ENCODE assay signal across 26 cellular contexts in genomic region chr6:127589135-127589534, GRCh38. TPM values are rescaled to one million over a fixed set of nuclear protein-coding genes. Genes with fewer than 3 reads are reported as not detected.
A peak's percentile ranks its signal among the peaks of the same experiment; 100 is the strongest.
DNase-seq lines count a peak whose midpoint lies in the region; ATAC-seq, FAIRE-seq and TF ChIP-seq lines count a peak whose summit lies in the region.
"Had no signal": no experiment of that assay in that cellular context is flagged by ENCODE, and none has a peak within 500 bp of the region (broad histone marks: within the 10 kb centered on the region; RNA-seq: fewer than 3 reads in every experiment).

No MANE protein-coding gene starts in this region.

- H2AFZ ChIP-seq in mammary epithelial cell (ENCODE audit: low read depth, low read length) (no peak overlapping the region), keratinocyte (ENCODE audit: control insufficient read depth, low read length) (peak overlapping the region; percentile 32)

- no peak overlapping the region for H3K4me3 ChIP-seq in mammary epithelial cell (replicated peaks in 1 of 3; ENCODE audit: insufficient read depth in 1 of 3, low read depth in 2 of 3, low read length in 3 of 3)
- H3K4me3 ChIP-seq in breast epithelium = no peak overlapping the region
- H3K4me3 ChIP-seq in keratinocyte (ENCODE audit: control insufficient read depth in 2 of 3, extremely low read depth in 1 of 3, insufficient read depth in 2 of 3, low read depth in 1 of 3, low read length in 3 of 3) = no peak overlapping the region
- H3K4me3 ChIP-seq: A549, BLaER1 had no signal

- in situ Hi-C loops in mammary epithelial cell (cut with MboI; ENCODE audit: low sequenced_read_pairs in 2 of 2) (no loop called here), ACHN (cut with HindIII; ENCODE audit: low pct_ligation_motif_present, low pct_unique_long_range_greater_than_20kb, low sequenced_read_pairs) (no loop called here)

- H4K20me1 ChIP-seq in mammary epithelial cell (ENCODE audit: insufficient read depth, low read length) = no peaks in the 10 kb centered on the region
- no peaks in the 10 kb centered on the region for H4K20me1 ChIP-seq in keratinocyte (ENCODE audit: control insufficient read depth, extremely low read depth, insufficient read depth, low read length)
- H4K20me1 ChIP-seq: BLaER1 had no signal

- ATAC-seq in esophagus mucosa (peak; percentile 53), GM21367 (IDR thresholded peaks at IDR 0.05; ENCODE audit: unreplicated experiment) (no peak)
- ATAC-seq: A549 had no signal

- FAIRE-seq in keratinocyte (lab: Jason Lieb, UNC) = peak; percentile 20
- FAIRE-seq: A549, GM12891, GM19239 had no signal

- DNase-seq in mammary epithelial cell (no peak), breast epithelium (ENCODE audit: low spot score in 2 of 2) (no peak), keratinocyte (ENCODE audit: low read depth, low spot score) (no peak), ACHN (no peak)
- DNase-seq: BE2C; C1 segment of cervical spinal cord; CD4-positive, alpha-beta memory T cell; CD4-positive, CD25-positive, alpha-beta regulatory T cell; CD8-positive, alpha-beta memory T cell; COR-L47; DMS 273 treated with DMSO at 0.1 percent for 48 hours; DMS153; DMS53; DMS79; DND-41; EL; GDM1 had no signal

- H3K9me1 ChIP-seq in keratinocyte (ENCODE audit: control insufficient read depth, extremely low read depth, insufficient read depth, low read length) = no peaks in the 10 kb centered on the region

- H3K4me1 ChIP-seq in mammary epithelial cell (ENCODE audit: insufficient read depth, low read length) (peaks cover 17% of the 10 kb centered on the region), breast epithelium (no peaks in the 10 kb centered on the region), keratinocyte (ENCODE audit: control insufficient read depth, extremely low read depth, insufficient read depth, low read length) (peaks cover 26% of the 10 kb centered on the region)
- H3K4me1 ChIP-seq: BE2C, BLaER1 had no signal

- CTCF ChIA-PET in mammary epithelial cell (lab: Charles Lee; ENCODE audit: low non-redundant PET) = no interaction called here

- TF ChIP-seq CTCF in mammary epithelial cell (conservative IDR thresholded peaks at IDR 0.05 in 1 of 2, IDR thresholded peaks at IDR 0.05 in 1 of 2; ENCODE audit: extremely low read depth in 1 of 2, insufficient read depth in 1 of 2, low read depth in 1 of 2, low read length in 2 of 2) (no peak), breast epithelium (IDR thresholded peaks at IDR 0.05) (no peak), keratinocyte (optimal IDR thresholded peaks at IDR 0.05 in 1 of 3, IDR thresholded peaks at IDR 0.05 in 1 of 3, conservative IDR thresholded peaks at IDR 0.05 in 1 of 3; ENCODE audit: extremely low read depth in 1 of 3, insufficient read depth in 2 of 3, low read length in 3 of 3) (no peak)

- H3K79me2 ChIP-seq in mammary epithelial cell (ENCODE audit: insufficient read depth, low read length) = no peaks in the 10 kb centered on the region
- no peaks in the 10 kb centered on the region for H3K79me2 ChIP-seq in keratinocyte (ENCODE audit: control insufficient read depth, insufficient read depth, low read length)

- intact Hi-C loops in mammary epithelial cell (cut with micrococcal nuclease) = no loop called here
- intact Hi-C loops in breast epithelium (cut with DNase I; ENCODE audit: low total_unique reads) = no loop called here

- H3K4me2 ChIP-seq in mammary epithelial cell (ENCODE audit: insufficient read depth, low read depth, low read length) = peak overlapping the region; percentile 11
- H3K4me2 ChIP-seq in keratinocyte (ENCODE audit: control insufficient read depth, extremely low read depth, insufficient read depth, low read depth, low read length) = peak overlapping the region; percentile 14
- H3K4me2 ChIP-seq: A549, BLaER1 had no signal

- H3K9me3 ChIP-seq in mammary epithelial cell (replicated peaks; ENCODE audit: insufficient read depth, low read length) (no peaks in the 10 kb centered on the region), breast epithelium (no peaks in the 10 kb centered on the region), keratinocyte (ENCODE audit: control insufficient read depth, low read depth, low read length) (no peaks in the 10 kb centered on the region)
- H3K9me3 ChIP-seq: A549, BE2C, BLaER1 had no signal

- no peak for TF ChIP-seq POLR2A in breast epithelium (IDR thresholded peaks at IDR 0.05)

- H3K36me3 ChIP-seq in mammary epithelial cell (ENCODE audit: insufficient read depth, low read length) (no peaks in the 10 kb centered on the region), breast epithelium (no peaks in the 10 kb centered on the region), keratinocyte (ENCODE audit: control insufficient read depth in 2 of 2, extremely low read depth in 1 of 2, insufficient read depth in 2 of 2, low read length in 2 of 2) (no peaks in the 10 kb centered on the region)
- H3K36me3 ChIP-seq: BE2C, BLaER1 had no signal

- H3K27ac ChIP-seq in mammary epithelial cell (ENCODE audit: insufficient read depth, low read depth, low read length) (no peak overlapping the region), breast epithelium (no peak overlapping the region), keratinocyte (ENCODE audit: control insufficient read depth, insufficient read depth, low read length) (no peak overlapping the region)
- H3K27ac ChIP-seq: 22Rv1, A549, BLaER1 had no signal

- dilution Hi-C loops in mammary epithelial cell (cut with HindIII; ENCODE audit: low sequenced_read_pairs) = no loop called here
- dilution Hi-C loops in keratinocyte (cut with MboI; ENCODE audit: extremely low pct_ligation_motif_present, low sequenced_read_pairs) = no loop called here

- no TSS peak for BruUV-seq in mammary epithelial cell (replicated peaks; lab: Mats Ljungman, UMichigan)

- H3K9ac ChIP-seq in mammary epithelial cell (ENCODE audit: insufficient read depth, low read length) = no peak overlapping the region
- no peak overlapping the region for H3K9ac ChIP-seq in keratinocyte (ENCODE audit: control insufficient read depth, extremely low read depth, insufficient read depth, low read length)
- H3K9ac ChIP-seq: BLaER1 had no signal

- H3K27me3 ChIP-seq in mammary epithelial cell (ENCODE audit: insufficient read depth, low read length) (no peaks in the 10 kb centered on the region), breast epithelium (no peaks in the 10 kb centered on the region), keratinocyte (ENCODE audit: control insufficient read depth, extremely low read depth, insufficient read depth, low read length) (no peaks in the 10 kb centered on the region)
- H3K27me3 ChIP-seq: BE2C, BLaER1 had no signal

RNA-seq across cellular contexts. Expression of gene C6orf58, which starts 12.2 kb away (rescaled TPM):
- total RNA-seq in mammary epithelial cell = under 1 TPM in 1 of 2 donors, not detected in 1; 0.26 TPM
- polyA plus RNA-seq in mammary epithelial cell = not detected
- polyA minus RNA-seq in mammary epithelial cell = not detected
- total RNA-seq in breast epithelium = under 1 TPM in 2 of 3 donors, not detected in 1; 0.44 to 0.66 TPM
- not detected for total RNA-seq in esophagus mucosa
- polyA plus RNA-seq in keratinocyte = 0.06 to 0.10 TPM in 2 of 3 replicates, not detected in the other
- polyA plus RNA-seq in keratinocyte (2011; ENCODE audit: low read depth) = not detected
- polyA plus RNA-seq in keratinocyte (2011; cell fraction: cytosol; rRNA removed) = 0.06 TPM in 1 of 2 replicates, not detected in the other
- polyA plus RNA-seq in keratinocyte (2011; cell fraction: nucleus; rRNA removed) = not detected in 2 replicates
- polyA plus RNA-seq in keratinocyte (2012; ENCODE audit: low replicate concordance) = 0.18 TPM in 1 of 2 replicates, not detected in the other
- not detected in 3 replicates for polyA minus RNA-seq in keratinocyte
- polyA minus RNA-seq in keratinocyte (2011; cell fraction: cytosol; rRNA and poly(A)+ RNA removed) = not detected
- polyA minus RNA-seq in keratinocyte (2011; cell fraction: nucleus; rRNA and poly(A)+ RNA removed) = not detected in 2 replicates
- total RNA-seq: CD4-positive, alpha-beta memory T cell; CD4-positive, CD25-positive, alpha-beta regulatory T cell; CD8-positive, alpha-beta memory T cell; G401 had no signal
- polyA plus RNA-seq: CD14-positive monocyte; CD4-positive, CD25-positive, alpha-beta regulatory T cell; CD8-positive, alpha-beta memory T cell had no signal
